In the genomic region with DNA sequence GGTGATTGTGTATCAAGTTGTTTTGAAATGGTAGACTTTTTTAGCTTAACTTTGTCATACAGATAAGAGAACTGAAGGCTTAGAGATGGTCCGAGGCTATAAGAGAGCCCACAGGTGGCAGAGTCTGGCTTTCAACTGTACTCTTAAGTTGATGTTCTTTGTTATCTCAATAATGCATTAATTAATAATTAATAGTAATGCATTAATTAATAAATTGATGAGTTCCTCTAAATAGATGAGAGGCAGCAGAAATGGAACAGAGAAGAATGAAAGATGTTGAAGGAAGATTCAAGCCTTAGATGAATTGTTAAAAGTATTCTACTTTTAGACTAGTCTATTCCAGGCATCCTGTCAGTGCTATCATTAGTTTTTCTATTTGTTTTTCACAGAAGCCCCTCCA, we compare ENCODE assay signal across 8 cellular contexts.
"Had no signal": no experiment of that assay in that cellular context is flagged by ENCODE, and none has a peak within 500 bp of the region (broad histone marks: within the 10 kb centered on the region; RNA-seq: fewer than 3 reads in every experiment).

No MANE protein-coding gene starts in this region.

- H3K9me3 Mint-ChIP-seq: IgD-negative memory B cell had no signal

- H3K27me3 Mint-ChIP-seq: IgD-negative memory B cell had no signal

- H3K27ac ChIP-seq: HL-60, KMS-11 had no signal

- H3K4me3 Mint-ChIP-seq: IgD-negative memory B cell had no signal

- FAIRE-seq: HepG2, HTR-8/SVneo had no signal

- H3K4me2 ChIP-seq: KMS-11 had no signal

- DNase-seq: IMR-90, KBM-7, KG1 had no signal

- ATAC-seq: HepG2 had no signal

- H3K9ac ChIP-seq: KMS-11 had no signal

- H3K27ac Mint-ChIP-seq: IgD-negative memory B cell had no signal
